11 cellular contexts compared by ENCODE assay signal in genomic region chr3:45124379-45124778, GRCh38. TPM values are rescaled to one million over a fixed set of nuclear protein-coding genes. Genes with fewer than 3 reads are reported as not detected.
DNase-seq lines count a peak whose midpoint lies in the region; ATAC-seq, FAIRE-seq and TF ChIP-seq lines count a peak whose summit lies in the region.
"Had no signal": no experiment of that assay in that cellular context is flagged by ENCODE, and none has a peak within 500 bp of the region (broad histone marks: within the 10 kb centered on the region; RNA-seq: fewer than 3 reads in every experiment).

No MANE protein-coding gene starts in this region.

- POLR2A ChIA-PET in K562 (lab: Yijun Ruan, JAX): interaction anchor here (1.5 kb wide), 2 partner anchors 12 to 13 kb away, joined by 4 to 8 read pairs; no protein-coding TSS in a partner anchor
- POLR2A ChIA-PET in activated CD4-positive, alpha-beta T cell treated with anti-CD3 and anti-CD28 coated beads for 36 hours (lab: Charles Lee): no interaction called here

- H3K4me3 Mint-ChIP-seq in endodermal cell: no peak overlapping the region
- no peak overlapping the region for H3K4me3 Mint-ChIP-seq in activated CD4-positive, alpha-beta T cell treated with anti-CD3 and anti-CD28 coated beads for 36 hours
- H3K4me3 Mint-ChIP-seq: natural killer cell treated with Interleukin-12 subunit alpha and Interleukin-12 subunit beta and Interleukin-15 and Interleukin-18, amount 100 ng/mL, for 72 hours had no signal

- TF ChIP-seq CTCF in K562 (IDR thresholded peaks at IDR 0.05 in 2 of 3, conservative IDR thresholded peaks at IDR 0.05 in 1 of 3; ENCODE audit: insufficient read depth in 2 of 3, low read depth in 1 of 3, low read length in 3 of 3) (no peak), endodermal cell (conservative IDR thresholded peaks at IDR 0.05) (no peak)

- no peaks in the 10 kb centered on the region for H3K36me3 ChIP-seq in ACC112 (ENCODE audit: insufficient read depth, low read length)
- H3K36me3 ChIP-seq in K562 (ENCODE audit: control insufficient read depth, insufficient read depth, low read length): no peaks in the 10 kb centered on the region; the same call in 2 of the 3 replicates
- H3K36me3 ChIP-seq in endodermal cell (ENCODE audit: control insufficient read depth, insufficient read depth, low read length): no peaks in the 10 kb centered on the region
- H3K36me3 ChIP-seq: BLaER1 had no signal

- no peaks in the 10 kb centered on the region for H3K36me3 Mint-ChIP-seq in endodermal cell (ENCODE audit: low read depth)
- H3K36me3 Mint-ChIP-seq in activated CD4-positive, alpha-beta T cell treated with anti-CD3 and anti-CD28 coated beads for 36 hours (ENCODE audit: low read depth): no peaks in the 10 kb centered on the region
- H3K36me3 Mint-ChIP-seq: natural killer cell treated with Interleukin-12 subunit alpha and Interleukin-12 subunit beta and Interleukin-15 and Interleukin-18, amount 100 ng/mL, for 72 hours had no signal

- H3K4me1 ChIP-seq in ACC112 (ENCODE audit: control insufficient read depth, insufficient read depth, low read length, unreplicated experiment) (peaks cover 69% of the 10 kb centered on the region), K562 (replicated peaks in 1 of 2; ENCODE audit: control insufficient read depth in 2 of 2, insufficient read depth in 2 of 2, low read length in 2 of 2) (peaks cover 8 to 51% of the 10 kb centered on the region in 2 experiments; a peak in 4 of 5 replicates), endodermal cell (ENCODE audit: control insufficient read depth, insufficient read depth, low read length) (no peaks in the 10 kb centered on the region)
- H3K4me1 ChIP-seq: BLaER1 had no signal

- no peak for FAIRE-seq in K562 (lab: Jason Lieb, UNC)
- FAIRE-seq: GM12892 had no signal

- H4K20me1 ChIP-seq in K562 (replicated peaks; ENCODE audit: control insufficient read depth, insufficient read depth, low read length): no peaks in the 10 kb centered on the region
- H4K20me1 ChIP-seq: BLaER1 had no signal

- H3K9ac ChIP-seq in K562 (ENCODE audit: insufficient read depth in 1 of 2, low read depth in 2 of 2, low read length in 2 of 2) (no peak overlapping the region), endodermal cell (ENCODE audit: extremely low read depth, low read length, poor library complexity, severe bottlenecking) (no peak overlapping the region)
- H3K9ac ChIP-seq: BLaER1 had no signal

- WGBS in K562 (ENCODE audit: insufficient coverage, low coverage, missing lambda C conversion rate): 29% methylated on average over 4 of the region's 4 CpGs
- 69 to 100% methylated on average over 2 to 4 of the region's 4 CpGs for WGBS in endodermal cell (ENCODE audit: insufficient coverage in 1 of 2, insufficient read length in 1 of 2), 2 experiments

- H3K4me3 ChIP-seq in ACC112 (ENCODE audit: low read depth, low read length) (peak overlapping the region; percentile 8; the same call in 1 of the 2 replicates), K562 (no peak overlapping the region), endodermal cell (ENCODE audit: low read length) (no peak overlapping the region)
- H3K4me3 ChIP-seq: BLaER1 had no signal

- intact Hi-C loops in K562 (cut with micrococcal nuclease): no loop called here
- intact Hi-C loops in activated CD4-positive, alpha-beta T cell treated with anti-CD3 and anti-CD28 coated beads for 36 hours (cut with DNase I, micrococcal nuclease): no loop called here

- H3K4me1 Mint-ChIP-seq in endodermal cell: peaks cover under 1% of the 10 kb centered on the region
- H3K4me1 Mint-ChIP-seq in activated CD4-positive, alpha-beta T cell treated with anti-CD3 and anti-CD28 coated beads for 36 hours: peaks cover 20% of the 10 kb centered on the region

- TF ChIP-seq POLR2A in K562 (conservative IDR thresholded peaks at IDR 0.05): no peak

- no peak for TF ChIP-seq RAD21 in K562 (CRISPR knock-in tag; conservative IDR thresholded peaks at IDR 0.05 in 1 of 2, IDR thresholded peaks at IDR 0.05 in 1 of 2)

- no peaks in the 10 kb centered on the region for H3K27me3 ChIP-seq in ACC112 (ENCODE audit: insufficient read depth, low read length)
- H3K27me3 ChIP-seq in K562 (ENCODE audit: control insufficient read depth in 2 of 2, insufficient read depth in 2 of 2, low read length in 2 of 2): no peaks in the 10 kb centered on the region
- H3K27me3 ChIP-seq in endodermal cell (ENCODE audit: control insufficient read depth, insufficient read depth, low read length, poor library complexity, severe bottlenecking): no peaks in the 10 kb centered on the region
- H3K27me3 ChIP-seq: BLaER1 had no signal

- peak overlapping the region; percentile 98 for H3K27ac ChIP-seq in ACC112 (ENCODE audit: low read depth, low read length)
- no peak overlapping the region for H3K27ac ChIP-seq in K562 (ENCODE audit: extremely low read depth, low read depth, low read length)
- no peak overlapping the region for H3K27ac ChIP-seq in endodermal cell (ENCODE audit: low read depth, low read length)
- H3K27ac ChIP-seq: BLaER1 had no signal

- H3K4me2 ChIP-seq in K562 (ENCODE audit: insufficient read depth, low read length): no peak overlapping the region
- H3K4me2 ChIP-seq: BLaER1 had no signal

- no peak for TF ChIP-seq EP300 in K562 (IDR thresholded peaks at IDR 0.05; ENCODE audit: low read length)

- CTCF ChIA-PET in K562 (lab: Yijun Ruan, JAX; ENCODE audit: low intra/inter-chr PET ratio): no interaction called here
- CTCF ChIA-PET in activated CD4-positive, alpha-beta T cell treated with anti-CD3 and anti-CD28 coated beads for 36 hours (lab: Charles Lee): interaction anchor here (0.5 to 0.6 kb wide), 2 partner anchors 807 to 885 kb away, joined by 3 read pairs; no protein-coding TSS in a partner anchor

- no peaks in the 10 kb centered on the region for H3K27me3 Mint-ChIP-seq in endodermal cell (ENCODE audit: insufficient read depth)
- no peaks in the 10 kb centered on the region for H3K27me3 Mint-ChIP-seq in activated CD4-positive, alpha-beta T cell treated with anti-CD3 and anti-CD28 coated beads for 36 hours

- no peaks in the 10 kb centered on the region for H3K79me2 ChIP-seq in ACC112 (ENCODE audit: control insufficient read depth, insufficient read depth, low read length, unreplicated experiment)
- H3K79me2 ChIP-seq in K562 (ENCODE audit: control insufficient read depth, insufficient read depth, low read length): peaks cover 5% of the 10 kb centered on the region; the same call in 1 of the 3 replicates

- H2AFZ ChIP-seq in ACC112 (ENCODE audit: low read length, unreplicated experiment) (no peak overlapping the region), K562 (ENCODE audit: low read depth, low read length) (no peak overlapping the region; the same call in 1 of the 2 replicates)

- BruUV-seq in K562 (replicated peaks; lab: Mats Ljungman, UMichigan): no TSS peak

- H3K9me3 ChIP-seq in K562 (replicated peaks; ENCODE audit: control insufficient read depth, insufficient read depth, low read depth, low read length): no peaks in the 10 kb centered on the region
- no peaks in the 10 kb centered on the region for H3K9me3 ChIP-seq in endodermal cell (ENCODE audit: control insufficient read depth, low read length)
- H3K9me3 ChIP-seq: BLaER1 had no signal

- H3K9me3 Mint-ChIP-seq in endodermal cell: no peaks in the 10 kb centered on the region
- no peaks in the 10 kb centered on the region for H3K9me3 Mint-ChIP-seq in activated CD4-positive, alpha-beta T cell treated with anti-CD3 and anti-CD28 coated beads for 36 hours (ENCODE audit: low read depth)
- H3K9me3 Mint-ChIP-seq: natural killer cell treated with Interleukin-12 subunit alpha and Interleukin-12 subunit beta and Interleukin-15 and Interleukin-18, amount 100 ng/mL, for 72 hours had no signal

- H3K27ac Mint-ChIP-seq in endodermal cell: no peak overlapping the region
- no peak overlapping the region for H3K27ac Mint-ChIP-seq in activated CD4-positive, alpha-beta T cell treated with anti-CD3 and anti-CD28 coated beads for 36 hours
- H3K27ac Mint-ChIP-seq: natural killer cell treated with Interleukin-12 subunit alpha and Interleukin-12 subunit beta and Interleukin-15 and Interleukin-18, amount 100 ng/mL, for 72 hours had no signal

- DNase-seq in HT1080 (ENCODE audit: low read depth) (peak; percentile 97), K562 (ENCODE audit: extremely low read depth in 1 of 4, low spot score in 3 of 4) (no peak), iris pigment epithelial cell (ENCODE audit: low read depth) (peak; percentile 57), endodermal cell (no peak), ureter (ENCODE audit: low spot score) (no peak)
- DNase-seq in activated CD4-positive, alpha-beta T cell treated with anti-CD3 and anti-CD28 coated beads for 36 hours: no peak

- in situ Hi-C loops in K562 (cut with MboI): no loop called here

- no peak for ATAC-seq in K562
- ATAC-seq in activated CD4-positive, alpha-beta T cell treated with anti-CD3 and anti-CD28 coated beads for 36 hours: no peak
- ATAC-seq in GM21619 (IDR thresholded peaks at IDR 0.05; ENCODE audit: unreplicated experiment): no peak
- ATAC-seq: natural killer cell treated with Interleukin-12 subunit alpha and Interleukin-12 subunit beta and Interleukin-15 and Interleukin-18, amount 100 ng/mL, for 72 hours had no signal

- H3K9me1 ChIP-seq in K562 (ENCODE audit: control insufficient read depth, insufficient read depth, low read length): no peaks in the 10 kb centered on the region

RNA-seq across cellular contexts. Expression of gene CDCP1, which starts 21.8 kb away (rescaled TPM):
- total RNA-seq in HT1080 (2014; rRNA removed; shearing (Covaris generic)): 16.9 and 23.8 TPM in 2 replicates
- 45.0 and 51.3 TPM in 2 replicates for polyA plus RNA-seq in HT1080 (2015; cell fraction: cytosol; rRNA removed)
- 49.2 and 55.4 TPM in 2 replicates for polyA plus RNA-seq in HT1080 (2015; cell fraction: nucleus; rRNA removed)
- 51.7 and 78.6 TPM in 2 replicates for total RNA-seq in K562 (2011; cell fraction: chromatin; rRNA removed; ENCODE audit: low replicate concordance)
- total RNA-seq in K562 (2011; cell fraction: nucleolus; rRNA removed): 37.6 and 51.9 TPM in 2 replicates
- total RNA-seq in K562 (2011; cell fraction: nucleoplasm; rRNA removed): 53.8 and 71.8 TPM in 2 replicates
- total RNA-seq in K562 (2014; rRNA removed) (5.2 and 6.4 TPM in 2 replicates), K562 (2014; rRNA removed; fragmentation: Illumina TruSeq; extraction: Trizol) (5.5 and 6.5 TPM in 2 replicates), K562 (2015; rRNA removed; fragmentation: Illumina TruSeq; extraction: Trizol) (5.0 and 5.1 TPM in 2 replicates), K562 (2021) (13.9 and 16.4 TPM in 2 replicates), endodermal cell (10 to 100 TPM in 1 of 2 donors, 1 to 10 TPM in 1; 8.9 to 13.1 TPM), ureter (40.6 TPM)
- polyA plus RNA-seq in K562 (2011; rRNA removed) (13.9 and 14.5 TPM in 2 replicates), K562 (2014; fragmentation: Illumina TruSeq; extraction: Trizol) (9.8 and 11.2 TPM in 2 replicates), K562 (2014; fragmentation: Nextera tagmentation; extraction: Ambion mirVana) (1 to 10 TPM; 3.9 to 4.8 TPM), K562 (2014; rRNA removed) (5.1 and 6.0 TPM in 2 replicates)
- 15.2 and 15.5 TPM in 2 replicates for polyA plus RNA-seq in K562 (2011; cell fraction: cytosol; rRNA removed)
- polyA plus RNA-seq in K562 (2011; cell fraction: nucleus; rRNA removed): 13.1 and 19.9 TPM in 2 replicates
- 10.4 and 16.8 TPM in 2 replicates for polyA plus RNA-seq in K562 (2012)
- 18.4 and 20.2 TPM in 2 replicates for polyA minus RNA-seq in K562 (2011; rRNA and poly(A)+ RNA removed)
- 19.9 and 20.8 TPM in 2 replicates for polyA minus RNA-seq in K562 (2011; cell fraction: cytosol; rRNA and poly(A)+ RNA removed)
- 7.9 and 14.8 TPM in 2 replicates for polyA minus RNA-seq in K562 (2011; cell fraction: nucleus; rRNA and poly(A)+ RNA removed)
- polyA plus RNA-seq in endodermal cell (2013, experiment 1 of 2): 0.68 TPM
- polyA plus RNA-seq in endodermal cell (2013, experiment 2 of 2): 0.37 TPM
- 1 to 10 TPM; 3.7 to 5.8 TPM for total RNA-seq in activated CD4-positive, alpha-beta T cell treated with anti-CD3 and anti-CD28 coated beads for 36 hours

Comparison
In these comparisons a context has a peak if more than half of its experiments do, and no peak if none do; other contexts are left out.
1. DNase-seq: peak in HT1080 (single experiment) and iris pigment epithelial cell (single experiment); none in K562 (0 of 4), endodermal cell (single experiment), activated CD4-positive, alpha-beta T cell treated with anti-CD3 and anti-CD28 coated beads for 36 hours (single experiment) and ureter (single experiment).